8 cellular contexts compared by ENCODE assay signal in the genomic region with DNA sequence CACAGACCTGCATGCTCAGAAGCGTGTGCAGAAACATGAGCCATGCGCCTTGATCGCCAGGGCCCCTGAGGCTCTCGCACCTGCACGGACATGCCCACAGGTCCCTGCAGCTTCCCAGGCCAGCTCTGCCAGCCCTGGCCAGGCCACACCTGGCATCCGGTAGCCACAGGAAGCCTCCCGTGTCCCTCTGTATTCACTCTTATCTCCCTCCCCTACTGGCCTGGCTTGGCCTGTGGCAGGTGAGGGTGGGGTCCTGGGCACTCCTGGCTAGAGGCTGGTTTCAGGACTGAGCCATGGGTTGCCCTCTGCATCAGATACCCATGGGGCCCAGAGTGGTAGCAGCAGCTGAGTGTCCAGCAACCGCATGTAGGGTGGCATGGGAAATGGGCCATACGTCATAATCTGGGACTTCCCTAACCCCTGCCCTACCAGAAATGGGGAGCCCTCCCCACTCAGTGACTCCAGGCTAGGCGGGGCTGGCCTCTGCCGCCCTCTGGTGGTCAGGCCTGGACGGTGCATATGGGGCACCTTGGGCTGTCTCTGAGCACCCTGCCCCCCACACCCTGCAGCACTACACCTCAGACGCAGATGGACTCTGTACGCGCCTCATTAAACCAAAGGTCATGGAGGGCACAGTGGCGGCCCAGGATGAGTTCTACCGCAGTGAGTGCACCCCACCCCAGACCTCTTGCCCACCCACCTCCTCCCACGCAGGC. TPM values are rescaled to one million over a fixed set of nuclear protein-coding genes. Genes with fewer than 3 reads are reported as not detected.
DNase-seq lines count a peak whose midpoint lies in the region; ATAC-seq lines count a peak whose summit lies in the region.

No MANE protein-coding gene starts in this region.

- H3K9me3 Mint-ChIP-seq in naive B cell = no peaks in the 10 kb centered on the region
- no peaks in the 10 kb centered on the region for H3K9me3 Mint-ChIP-seq in stimulated activated naive CD8-positive, alpha-beta T cell treated with anti-CD3 and anti-CD28 coated beads, Interleukin-15, Interleukin-2, amounts not matched to agents 100 ng/mL and 50 ng/mL, for 24 hours

- peak overlapping the region; percentile 94 to 99 (median 98) for H3K27ac Mint-ChIP-seq in naive B cell
- H3K27ac Mint-ChIP-seq in stimulated activated naive CD8-positive, alpha-beta T cell treated with anti-CD3 and anti-CD28 coated beads, Interleukin-15, Interleukin-2, amounts not matched to agents 100 ng/mL and 50 ng/mL, for 24 hours = peak overlapping the region; percentile 72

- peak; percentile 81 for ATAC-seq in GM18502 (IDR thresholded peaks at IDR 0.05; ENCODE audit: poor library complexity, unreplicated experiment)
- ATAC-seq in HG03095 (IDR thresholded peaks at IDR 0.05; ENCODE audit: unreplicated experiment) = peak; percentile 66
- ATAC-seq in naive B cell (ENCODE audit: low read depth in 2 of 2) = peak; percentile 87

- H3K36me3 Mint-ChIP-seq in naive B cell = peaks cover 5 to 22% of the 10 kb centered on the region in 2 donors
- peaks cover 59% of the 10 kb centered on the region for H3K36me3 Mint-ChIP-seq in stimulated activated naive CD8-positive, alpha-beta T cell treated with anti-CD3 and anti-CD28 coated beads, Interleukin-15, Interleukin-2, amounts not matched to agents 100 ng/mL and 50 ng/mL, for 24 hours (ENCODE audit: low read depth)

- peaks cover 50 to 64% (median 56%) of the 10 kb centered on the region in 3 donors for H3K4me1 Mint-ChIP-seq in naive B cell
- peaks cover 57% of the 10 kb centered on the region for H3K4me1 Mint-ChIP-seq in stimulated activated naive CD8-positive, alpha-beta T cell treated with anti-CD3 and anti-CD28 coated beads, Interleukin-15, Interleukin-2, amounts not matched to agents 100 ng/mL and 50 ng/mL, for 24 hours (ENCODE audit: low read depth)

- DNase-seq in 8988T = peak; percentile 84
- DNase-seq in NOMO-1 treated with dmso at 0.1 percent for 144 hours (lab: John Stamatoyannopoulos, UW; ENCODE audit: unreplicated experiment) = peak; percentile 88
- DNase-seq in activated T-cell treated with anti-CD3 and anti-CD28 coated beads for 24 hours (ENCODE audit: low read depth) = peak; percentile 82
- peak; percentile 89 for DNase-seq in epithelial cell of prostate (ENCODE audit: low read depth, low spot score)
- peak; percentile 91 for DNase-seq in naive B cell

- no peaks in the 10 kb centered on the region for H3K27me3 Mint-ChIP-seq in naive B cell
- H3K27me3 Mint-ChIP-seq in stimulated activated naive CD8-positive, alpha-beta T cell treated with anti-CD3 and anti-CD28 coated beads, Interleukin-15, Interleukin-2, amounts not matched to agents 100 ng/mL and 50 ng/mL, for 24 hours = no peaks in the 10 kb centered on the region

- peak overlapping the region; percentile 88 for H3K27ac ChIP-seq in epithelial cell of prostate

- peak overlapping the region; percentile 60 to 83 (median 68) for H3K4me3 Mint-ChIP-seq in naive B cell
- peak overlapping the region; percentile 10 for H3K4me3 Mint-ChIP-seq in stimulated activated naive CD8-positive, alpha-beta T cell treated with anti-CD3 and anti-CD28 coated beads, Interleukin-15, Interleukin-2, amounts not matched to agents 100 ng/mL and 50 ng/mL, for 24 hours

RNA-seq across cellular contexts. Expression of a gene that starts 12.6 kb away (rescaled TPM):
- not detected for polyA plus RNA-seq in naive B cell (ENCODE audit: low read depth in 6 of 6)

RNA-seq across cellular contexts. Expression of a gene that starts 18.1 kb away (rescaled TPM):
- polyA plus RNA-seq in naive B cell (ENCODE audit: low read depth in 6 of 6) = 100 to 1,000 TPM; 176 to 273 (median 216) TPM

RNA-seq across cellular contexts. Expression of a gene that starts 26.4 kb away (rescaled TPM):
- polyA plus RNA-seq in naive B cell (ENCODE audit: low read depth in 6 of 6) = not detected

RNA-seq across cellular contexts. Expression of a gene that starts 43.0 kb away (rescaled TPM):
- polyA plus RNA-seq in naive B cell (ENCODE audit: low read depth in 6 of 6) = 10 to 100 TPM in 5 of 6 donors, 1 to 10 TPM in 1; 9.3 to 21.5 (median 13.1) TPM

RNA-seq across cellular contexts. Expression of a gene that starts 51.4 kb away (rescaled TPM):
- not detected for polyA plus RNA-seq in naive B cell (ENCODE audit: low read depth in 6 of 6)

Comparison
In these comparisons a context has a peak if more than half of its experiments do, and no peak if none do; other contexts are left out.
1. Peak in every context shown above with its lines: DNase-seq, ATAC-seq and H3K27ac ChIP-seq.